In the genomic region with DNA sequence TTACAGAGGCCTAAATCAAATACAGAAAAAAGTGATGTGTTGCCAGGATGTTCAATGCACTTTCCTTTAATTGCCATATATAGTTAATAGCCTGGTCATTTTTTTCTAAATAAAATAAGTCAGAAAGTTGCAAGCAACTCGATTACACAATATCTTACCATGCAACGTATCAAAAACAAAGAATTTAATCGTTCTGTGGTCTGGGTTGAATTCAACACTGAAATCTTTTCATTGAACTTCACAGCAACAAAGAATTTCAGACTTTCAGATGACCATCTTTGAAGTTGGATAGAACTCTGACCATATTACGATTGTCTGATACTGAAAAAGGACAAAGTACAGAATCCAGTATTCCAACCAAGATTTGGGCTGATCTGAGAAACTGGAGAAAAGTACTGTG, we compare ENCODE assay signal across 28 cellular contexts.
"Had no signal": no experiment of that assay in that cellular context is flagged by ENCODE, and none has a peak within 500 bp of the region (broad histone marks: within the 10 kb centered on the region; RNA-seq: fewer than 3 reads in every experiment).

No MANE protein-coding gene starts in this region.

- ATAC-seq: activated naive CD4-positive, alpha-beta T cell treated with anti-CD3 and anti-CD28 coated beads, Interleukin-2, amount 50 U/mL, for 72 hours; activated T-helper 17 cell treated with anti-CD3 and anti-CD28 coated beads, Interleukin-2, amount 50 U/mL, for 72 hours; effector memory CD8-positive, alpha-beta T cell; left lung; naive thymus-derived CD8-positive, alpha-beta T cell; stimulated activated naive CD8-positive, alpha-beta T cell treated with anti-CD3 and anti-CD28 coated beads, Interleukin-15, Interleukin-2, amounts not matched to agents 100 U/mL and 50 U/mL, for 24 hours; WTC11 had no signal

- H3K36me3 Mint-ChIP-seq: activated naive CD4-positive, alpha-beta T cell treated with anti-CD3 and anti-CD28 coated beads, Interleukin-2, amount 50 U/mL, for 72 hours; immature natural killer cell; naive thymus-derived CD8-positive, alpha-beta T cell; neural progenitor cell; WTC11 had no signal

- H3K27me3 ChIP-seq: adrenal gland, breast epithelium, left lung, upper lobe of left lung had no signal

- H3K4me3 ChIP-seq: adrenal gland, breast epithelium, dorsolateral prefrontal cortex, hepatocyte, left lung, lung, neural progenitor cell, spleen, upper lobe of left lung had no signal

- H3K36me3 ChIP-seq: adrenal gland, breast epithelium, left lung, neural progenitor cell, spleen, upper lobe of left lung had no signal

- H2AFZ ChIP-seq: hepatocyte, neural progenitor cell had no signal

- H3K27ac Mint-ChIP-seq: activated naive CD4-positive, alpha-beta T cell treated with anti-CD3 and anti-CD28 coated beads, Interleukin-2, amount 50 U/mL, for 72 hours; activated T-cell treated with anti-CD3 and anti-CD28 coated beads, Interleukin-2, amount 50 U/mL, for 24 hours; activated T-helper 17 cell treated with anti-CD3 and anti-CD28 coated beads, Interleukin-2, amount 50 U/mL, for 72 hours; effector memory CD8-positive, alpha-beta T cell; immature natural killer cell; naive thymus-derived CD8-positive, alpha-beta T cell; neural progenitor cell; WTC11 had no signal

- H3K4me1 Mint-ChIP-seq: activated T-helper 17 cell treated with anti-CD3 and anti-CD28 coated beads, Interleukin-2, amount 50 U/mL, for 72 hours; central memory CD8-positive, alpha-beta T cell; immature natural killer cell; naive thymus-derived CD8-positive, alpha-beta T cell; neural progenitor cell had no signal

- H3K4me2 ChIP-seq: hepatocyte, neural progenitor cell had no signal

- H3K9me3 ChIP-seq: adrenal gland, breast epithelium, left lung, spleen, upper lobe of left lung had no signal

- DNase-seq: activated CD4-positive, alpha-beta T cell treated with anti-CD3 and anti-CD28 coated beads, Interleukin-2, amount 50 U/mL, for 4 hours; activated CD8-positive, alpha-beta memory T cell treated with anti-CD3 and anti-CD28 coated beads for 24 hours; activated CD8-positive, alpha-beta memory T cell treated with anti-CD3 and anti-CD28 coated beads, Interleukin-2, amount 50 U/mL, for 4 hours; activated T-cell treated with anti-CD3 and anti-CD28 coated beads, Interleukin-2, amount 50 U/mL, for 24 hours; adrenal gland; dorsolateral prefrontal cortex; effector memory CD8-positive, alpha-beta T cell; foreskin melanocyte; glutamatergic neuron; immature natural killer cell; kidney glomerular epithelial cell; left lung; naive thymus-derived CD8-positive, alpha-beta T cell; spleen; stimulated activated CD4-positive, alpha-beta T cell treated with anti-CD3 and anti-CD28 coated beads, Interleukin-4, amount 100 ng/mL, for 24 hours; stimulated activated naive CD8-positive, alpha-beta T cell treated with anti-CD3 and anti-CD28 coated beads, Interleukin-15, Interleukin-2, amounts not matched to agents 100 U/mL and 50 U/mL, for 24 hours; T1000; upper lobe of left lung had no signal

- H3K27ac ChIP-seq: adrenal gland, breast epithelium, dorsolateral prefrontal cortex, hepatocyte, left lung, neural progenitor cell, spleen, upper lobe of left lung had no signal

- H3K9ac ChIP-seq: neural progenitor cell had no signal

- H3K27me3 Mint-ChIP-seq: central memory CD8-positive, alpha-beta T cell; effector memory CD8-positive, alpha-beta T cell had no signal

- H3K79me2 ChIP-seq: hepatocyte had no signal

- H3K4me3 Mint-ChIP-seq: activated T-cell treated with anti-CD3 and anti-CD28 coated beads, Interleukin-2, amount 50 U/mL, for 24 hours; activated T-helper 17 cell treated with anti-CD3 and anti-CD28 coated beads, Interleukin-2, amount 50 U/mL, for 72 hours; central memory CD8-positive, alpha-beta T cell; effector memory CD8-positive, alpha-beta T cell; immature natural killer cell; naive thymus-derived CD8-positive, alpha-beta T cell; neural progenitor cell; WTC11 had no signal

- FAIRE-seq: colon, endothelial cell of umbilical vein had no signal

- H3K9me3 Mint-ChIP-seq: activated naive CD4-positive, alpha-beta T cell treated with anti-CD3 and anti-CD28 coated beads, Interleukin-2, amount 50 U/mL, for 72 hours; activated T-cell treated with anti-CD3 and anti-CD28 coated beads, Interleukin-2, amount 50 U/mL, for 24 hours; activated T-helper 17 cell treated with anti-CD3 and anti-CD28 coated beads, Interleukin-2, amount 50 U/mL, for 72 hours; central memory CD8-positive, alpha-beta T cell; neural progenitor cell; WTC11 had no signal

- H3K4me1 ChIP-seq: adrenal gland, breast epithelium, left lung, spleen, upper lobe of left lung had no signal
